1 cellular context compared by ENCODE assay signal in the genomic region with DNA sequence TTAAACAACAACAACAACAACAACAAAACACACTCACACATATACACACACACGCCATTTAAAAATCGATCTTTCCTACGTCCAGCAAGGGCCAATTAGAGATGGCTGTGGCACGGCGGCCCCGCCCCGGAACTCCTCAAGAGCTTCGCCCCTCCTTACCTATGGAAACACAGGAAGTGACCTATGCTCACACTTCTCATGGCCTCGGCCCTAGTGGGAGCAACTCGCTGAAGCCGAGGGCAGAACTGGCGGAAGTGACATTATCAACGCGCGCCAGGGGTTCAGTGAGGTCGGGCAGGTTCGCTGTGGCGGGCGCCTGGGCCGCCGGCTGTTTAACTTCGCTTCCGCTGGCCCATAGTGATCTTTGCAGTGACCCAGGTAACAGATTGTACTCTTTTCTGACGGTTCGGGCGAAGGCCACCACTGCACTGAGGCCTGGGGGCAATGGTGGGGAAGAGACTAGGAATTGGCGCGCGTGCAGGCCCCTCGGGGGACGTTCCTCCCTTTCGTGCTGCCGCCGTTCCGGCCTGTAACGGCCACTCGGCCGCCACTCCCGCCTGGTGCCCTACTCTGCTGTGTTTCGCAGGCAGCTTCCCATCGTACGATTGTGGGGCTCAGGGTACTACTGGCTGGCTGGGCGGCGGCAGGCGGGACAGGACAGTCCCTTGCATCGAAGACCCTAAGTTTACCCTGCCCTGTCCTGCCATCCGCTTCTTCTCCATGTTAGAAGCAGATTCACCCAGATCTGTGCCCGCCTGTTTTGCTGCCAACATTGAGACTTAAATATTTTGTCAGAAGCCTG.
TF ChIP-seq lines count a peak whose summit lies in the region.

A gene (plus strand): TSS at position 284 of the 802 bp plus-strand sequence. CDS start 2,661 bp downstream, outside the sequence.

TF ChIP-seq in HepG2, 621 proteins besides CTCF, POLR2A, EP300 and RAD21 (continued from another document):
- TF ChIP-seq, protein P1, sequence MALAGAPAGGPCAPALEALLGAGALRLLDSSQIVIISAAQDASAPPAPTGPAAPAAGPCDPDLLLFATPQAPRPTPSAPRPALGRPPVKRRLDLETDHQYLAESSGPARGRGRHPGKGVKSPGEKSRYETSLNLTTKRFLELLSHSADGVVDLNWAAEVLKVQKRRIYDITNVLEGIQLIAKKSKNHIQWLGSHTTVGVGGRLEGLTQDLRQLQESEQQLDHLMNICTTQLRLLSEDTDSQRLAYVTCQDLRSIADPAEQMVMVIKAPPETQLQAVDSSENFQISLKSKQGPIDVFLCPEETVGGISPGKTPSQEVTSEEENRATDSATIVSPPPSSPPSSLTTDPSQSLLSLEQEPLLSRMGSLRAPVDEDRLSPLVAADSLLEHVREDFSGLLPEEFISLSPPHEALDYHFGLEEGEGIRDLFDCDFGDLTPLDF (CRISPR knock-in tag; IDR thresholded peaks at IDR 0.05) = peak; percentile 92
- peak; percentile 46; the same call in 1 of the 2 replicates for TF ChIP-seq ZNF367 (CRISPR knock-in tag; IDR thresholded peaks at IDR 0.05; ENCODE audit: borderline replicate concordance)
- no peak for TF ChIP-seq ZNF10 (CRISPR knock-in tag; IDR thresholded peaks at IDR 0.05; ENCODE audit: borderline replicate concordance, low read depth)
- no peak for TF ChIP-seq ZNF678 (CRISPR knock-in tag; IDR thresholded peaks at IDR 0.05)
- no peak for TF ChIP-seq ZNF713 (CRISPR knock-in tag; IDR thresholded peaks at IDR 0.05)
- peak; percentile 88; the same call in 1 of the 2 replicates for TF ChIP-seq ZNF232 (CRISPR knock-in tag; IDR thresholded peaks at IDR 0.05; ENCODE audit: borderline replicate concordance)
- TF ChIP-seq, protein P2, sequence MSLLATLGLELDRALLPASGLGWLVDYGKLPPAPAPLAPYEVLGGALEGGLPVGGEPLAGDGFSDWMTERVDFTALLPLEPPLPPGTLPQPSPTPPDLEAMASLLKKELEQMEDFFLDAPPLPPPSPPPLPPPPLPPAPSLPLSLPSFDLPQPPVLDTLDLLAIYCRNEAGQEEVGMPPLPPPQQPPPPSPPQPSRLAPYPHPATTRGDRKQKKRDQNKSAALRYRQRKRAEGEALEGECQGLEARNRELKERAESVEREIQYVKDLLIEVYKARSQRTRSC (CRISPR knock-in tag; IDR thresholded peaks at IDR 0.05; ENCODE audit: low read depth) = no peak
- TF ChIP-seq, protein P3, sequence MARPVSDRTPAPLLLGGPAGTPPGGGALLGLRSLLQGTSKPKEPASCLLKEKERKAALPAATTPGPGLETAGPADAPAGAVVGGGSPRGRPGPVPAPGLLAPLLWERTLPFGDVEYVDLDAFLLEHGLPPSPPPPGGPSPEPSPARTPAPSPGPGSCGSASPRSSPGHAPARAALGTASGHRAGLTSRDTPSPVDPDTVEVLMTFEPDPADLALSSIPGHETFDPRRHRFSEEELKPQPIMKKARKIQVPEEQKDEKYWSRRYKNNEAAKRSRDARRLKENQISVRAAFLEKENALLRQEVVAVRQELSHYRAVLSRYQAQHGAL (CRISPR knock-in tag; IDR thresholded peaks at IDR 0.05; ENCODE audit: not compliant biosample characterization) = no peak
- TF ChIP-seq ZNF24 (IDR thresholded peaks at IDR 0.05) = no peak
